ENCODE assay signal across 18 cellular contexts in the genomic region with DNA sequence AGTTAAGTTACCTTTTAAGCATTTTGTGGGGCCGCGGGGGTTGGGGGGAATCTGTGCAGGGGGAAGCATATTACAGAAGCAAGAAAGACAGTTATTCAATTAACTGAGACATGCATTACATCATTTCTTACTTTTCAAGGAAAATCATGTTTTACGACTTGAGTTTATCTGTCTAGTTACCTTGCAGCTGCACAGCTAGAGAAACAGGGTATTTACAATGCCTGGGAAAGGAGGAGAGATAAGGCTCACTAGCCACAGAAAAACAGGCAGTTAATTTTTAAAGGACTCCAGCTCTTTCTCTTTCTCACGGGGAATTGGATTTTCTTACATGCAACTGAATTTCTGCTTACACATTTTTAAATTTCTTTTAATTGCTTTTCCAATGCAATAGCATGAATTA. TPM values are rescaled to one million over a fixed set of nuclear protein-coding genes. Genes with fewer than 3 reads are reported as not detected.
DNase-seq lines count a peak whose midpoint lies in the region; ATAC-seq, FAIRE-seq and TF ChIP-seq lines count a peak whose summit lies in the region.
"Had no signal": no experiment of that assay in that cellular context is flagged by ENCODE, and none has a peak within 500 bp of the region (broad histone marks: within the 10 kb centered on the region; RNA-seq: fewer than 3 reads in every experiment).

No MANE protein-coding gene starts in this region.

- no peaks in the 10 kb centered on the region for H3K27me3 Mint-ChIP-seq in nephron (ENCODE audit: low read depth)
- H3K27me3 Mint-ChIP-seq in activated naive CD8-positive, alpha-beta T cell treated with anti-CD3 and anti-CD28 coated beads, Interleukin-2, amount 50 U/mL, for 24 hours = no peaks in the 10 kb centered on the region

- H3K79me2 ChIP-seq in OCI-LY7 (ENCODE audit: insufficient read depth, low read depth, low read length) (no peaks in the 10 kb centered on the region), GM12878 (ENCODE audit: control insufficient read depth, insufficient read depth, low read length) (no peaks in the 10 kb centered on the region)

- H3K9ac ChIP-seq in GM12878 (ENCODE audit: control insufficient read depth, insufficient read depth, low read length) = no peak overlapping the region
- H3K9ac ChIP-seq: BLaER1 treated with 17β-estradiol and CSF1 and Interleukin-3, amounts not matched to agents 10 nM and 100 nM; KMS-11 had no signal

- POLR2A ChIA-PET in OCI-LY7 (lab: Charles Lee) = interaction anchor here (0.6 to 0.8 kb wide), 2 partner anchors 9 to 147 kb away, joined by 3 to 4 read pairs; no protein-coding TSS in a partner anchor
- POLR2A ChIA-PET in GM12878 (lab: Charles Lee) = no interaction called here

- no peak for TF ChIP-seq EP300 in GM12878 (IDR thresholded peaks at IDR 0.05; ENCODE audit: borderline replicate concordance in 1 of 2, control insufficient read depth in 1 of 2, low read depth in 2 of 2, low read length in 2 of 2)

- WGBS in GM12878 (ENCODE audit: insufficient coverage, insufficient replicate concordance, low lambda C conversion rate, missing lambda C conversion rate) = 100% methylated on average over 4 of the region's 4 CpGs

- H3K4me1 ChIP-seq in OCI-LY7 (ENCODE audit: insufficient read depth, low read length, poor library complexity, severe bottlenecking) = no peaks in the 10 kb centered on the region
- H3K4me1 ChIP-seq in GM12878 (ENCODE audit: control insufficient read depth, insufficient read depth, low read length) = no peaks in the 10 kb centered on the region

- TF ChIP-seq CTCF in OCI-LY7 (conservative IDR thresholded peaks at IDR 0.05; ENCODE audit: low read length) (no peak), GM12878 (IDR thresholded peaks at IDR 0.05 in 2 of 3, conservative IDR thresholded peaks at IDR 0.05 in 1 of 3; ENCODE audit: control insufficient read depth in 2 of 3, extremely low read depth in 1 of 3, insufficient read depth in 1 of 3, low read depth in 3 of 3, low read length in 3 of 3) (no peak), nephron (IDR thresholded peaks at IDR 0.05; ENCODE audit: unreplicated experiment in 3 of 3) (no peak)

- H3K4me3 ChIP-seq in OCI-LY7 (ENCODE audit: low read depth, low read length, poor library complexity, severe bottlenecking) (no peak overlapping the region), GM12878 (no peak overlapping the region)
- H3K4me3 ChIP-seq: BLaER1 treated with 17β-estradiol and CSF1 and Interleukin-3, amounts not matched to agents 10 nM and 100 nM; SJCRH30 had no signal

- peaks cover 48% of the 10 kb centered on the region for H3K36me3 Mint-ChIP-seq in nephron (ENCODE audit: low read depth)
- peaks cover 39% of the 10 kb centered on the region for H3K36me3 Mint-ChIP-seq in activated naive CD8-positive, alpha-beta T cell treated with anti-CD3 and anti-CD28 coated beads, Interleukin-2, amount 50 U/mL, for 24 hours (ENCODE audit: low read depth)

- H3K27ac Mint-ChIP-seq in nephron = peak overlapping the region; percentile 48 to 93 (median 77)
- no peak overlapping the region for H3K27ac Mint-ChIP-seq in activated naive CD8-positive, alpha-beta T cell treated with anti-CD3 and anti-CD28 coated beads, Interleukin-2, amount 50 U/mL, for 24 hours
- H3K27ac Mint-ChIP-seq: CD8-positive, alpha-beta T cell had no signal

- no peaks in the 10 kb centered on the region for H4K20me1 ChIP-seq in OCI-LY7 (ENCODE audit: insufficient read depth, low read length)
- H4K20me1 ChIP-seq in GM12878 (ENCODE audit: control insufficient read depth, insufficient read depth) = no peaks in the 10 kb centered on the region

- peaks cover 82% of the 10 kb centered on the region for H3K36me3 ChIP-seq in OCI-LY7 (ENCODE audit: insufficient read depth, low read length)
- peaks cover 2 to 21% of the 10 kb centered on the region in 2 experiments for H3K36me3 ChIP-seq in GM12878 (ENCODE audit: control insufficient read depth in 2 of 2, insufficient read depth in 2 of 2, low read length in 1 of 2)

- no peak for ATAC-seq in GM12878
- ATAC-seq in activated naive CD8-positive, alpha-beta T cell treated with anti-CD3 and anti-CD28 coated beads, Interleukin-2, amount 50 U/mL, for 24 hours = no peak
- ATAC-seq: CD8-positive, alpha-beta T cell had no signal

- H3K9me3 ChIP-seq in OCI-LY7 (ENCODE audit: low read length) = no peaks in the 10 kb centered on the region
- no peaks in the 10 kb centered on the region for H3K9me3 ChIP-seq in GM12878 (replicated peaks; ENCODE audit: control insufficient read depth, insufficient read depth, low read length)
- H3K9me3 ChIP-seq: BLaER1 treated with 17β-estradiol and CSF1 and Interleukin-3, amounts not matched to agents 10 nM and 100 nM; SJCRH30 had no signal

- CTCF ChIA-PET in OCI-LY7 (lab: Charles Lee; ENCODE audit: unreplicated experiment) (no interaction called here), GM12878 (lab: Yijun Ruan, JAX) (no interaction called here)

- H2AFZ ChIP-seq in OCI-LY7 (ENCODE audit: low read length) (no peak overlapping the region), GM12878 (ENCODE audit: control insufficient read depth, low read depth, low read length) (no peak overlapping the region)

- H3K4me2 ChIP-seq in OCI-LY7 (ENCODE audit: low read length) (no peak overlapping the region), GM12878 (ENCODE audit: control insufficient read depth, insufficient read depth) (no peak overlapping the region)
- H3K4me2 ChIP-seq: BLaER1 treated with 17β-estradiol and CSF1 and Interleukin-3, amounts not matched to agents 10 nM and 100 nM; KMS-11 had no signal

- H3K9me2 ChIP-seq in OCI-LY7 (ENCODE audit: insufficient read depth, low read length) = no peaks in the 10 kb centered on the region

- no peaks in the 10 kb centered on the region for H3K4me1 Mint-ChIP-seq in nephron
- peaks cover 7% of the 10 kb centered on the region for H3K4me1 Mint-ChIP-seq in activated naive CD8-positive, alpha-beta T cell treated with anti-CD3 and anti-CD28 coated beads, Interleukin-2, amount 50 U/mL, for 24 hours

- TF ChIP-seq POLR2A in GM12878 (IDR thresholded peaks at IDR 0.05; ENCODE audit: low read depth, low read length) = no peak

- no peak for TF ChIP-seq RAD21 in GM12878 (IDR thresholded peaks at IDR 0.05; ENCODE audit: insufficient read depth, low read depth, low read length)

- DNase-seq in Caki2 (ENCODE audit: low read depth) (peak; percentile 10), OCI-LY7 (ENCODE audit: low spot score) (no peak), GM12878 (ENCODE audit: low read depth, low spot score) (no peak), amniotic stem cell (lab: John Stamatoyannopoulos, UW) (no peak), HPDE6-E6E7 (ENCODE audit: extremely low spot score) (no peak)
- DNase-seq in activated naive CD8-positive, alpha-beta T cell treated with anti-CD3 and anti-CD28 coated beads, Interleukin-2, amount 50 U/mL, for 24 hours = no peak
- DNase-seq: CD8-positive, alpha-beta T cell; DMS79 treated with DMSO at 0.1 percent for 48 hours; H7; NCI-H1436; NCI-H1930; NCI-H226; NCI-H524; NCI-H82; SJCRH30 had no signal

- no peaks in the 10 kb centered on the region for H3K27me3 ChIP-seq in GM12878 (replicated peaks in 1 of 2; ENCODE audit: control insufficient read depth in 2 of 2, insufficient read depth in 2 of 2, low read length in 1 of 2)
- H3K27me3 ChIP-seq: BLaER1 treated with 17β-estradiol and CSF1 and Interleukin-3, amounts not matched to agents 10 nM and 100 nM; SJCRH30 had no signal

- H3K27ac ChIP-seq in OCI-LY7 (ENCODE audit: low read depth, low read length, poor library complexity, severe bottlenecking) (no peak overlapping the region), GM12878 (ENCODE audit: control insufficient read depth, insufficient read depth) (no peak overlapping the region)
- H3K27ac ChIP-seq: BLaER1 treated with 17β-estradiol and CSF1 and Interleukin-3, amounts not matched to agents 10 nM and 100 nM; KMS-11; SJCRH30 had no signal

- TSS peak; percentile 76 for BruUV-seq in OCI-LY7 (replicated peaks; lab: Mats Ljungman, UMichigan)
- BruUV-seq in GM12878 (replicated peaks; lab: Mats Ljungman, UMichigan) = TSS peak; percentile 48

- in situ Hi-C loops in Caki2 (cut with HindIII; ENCODE audit: low pct_unique_long_range_greater_than_20kb, low sequenced_read_pairs) (no loop called here), GM12878 (cut with MboI) (no loop called here)

- no peak overlapping the region for H3K4me3 Mint-ChIP-seq in nephron
- H3K4me3 Mint-ChIP-seq in activated naive CD8-positive, alpha-beta T cell treated with anti-CD3 and anti-CD28 coated beads, Interleukin-2, amount 50 U/mL, for 24 hours = no peak overlapping the region
- H3K4me3 Mint-ChIP-seq: CD8-positive, alpha-beta T cell had no signal

- no peaks in the 10 kb centered on the region for H3K9me3 Mint-ChIP-seq in nephron
- H3K9me3 Mint-ChIP-seq in activated naive CD8-positive, alpha-beta T cell treated with anti-CD3 and anti-CD28 coated beads, Interleukin-2, amount 50 U/mL, for 24 hours = no peaks in the 10 kb centered on the region
- H3K9me3 Mint-ChIP-seq: CD8-positive, alpha-beta T cell had no signal

- no peak for FAIRE-seq in GM12878 (lab: Jason Lieb, UNC)

- SMC1A ChIA-PET in GM12878 (lab: Charles Lee; ENCODE audit: uncharacterized antibody, unreplicated experiment) = no interaction called here

- intact Hi-C loops in OCI-LY7 (cut with micrococcal nuclease; ENCODE audit: unreplicated experiment) (no loop called here), GM12878 (cut with micrococcal nuclease; ENCODE audit: unreplicated experiment) (no loop called here)

- RAD21 ChIA-PET in GM12878 (lab: Charles Lee; ENCODE audit: unreplicated experiment) = no interaction called here

RNA-seq across cellular contexts. Expression of gene FCF1, which starts 22.2 kb away (rescaled TPM):
- 27.1 and 70.1 TPM in 2 replicates for total RNA-seq in Caki2 (2014; rRNA removed; shearing (Covaris generic); ENCODE audit: low replicate concordance)
- 16.1 and 23.2 TPM in 2 replicates for total RNA-seq in OCI-LY7 (2014; rRNA removed; shearing (Covaris generic))
- total RNA-seq in OCI-LY7 (2022) = 62.1 and 62.3 TPM in 2 replicates
- total RNA-seq in GM12878 (2013; cell fraction: nucleolus; rRNA removed) = 39.2 and 40.0 TPM in 2 replicates
- total RNA-seq in GM12878 (2014; rRNA removed) = 14.5 and 17.7 TPM in 2 replicates
- total RNA-seq in GM12878 (2014; rRNA removed; fragmentation: Illumina TruSeq; extraction: Trizol) = 43.1 and 43.9 TPM in 2 replicates
- 37.1 and 39.8 TPM in 2 replicates for total RNA-seq in GM12878 (2021)
- 22.7 TPM for polyA plus RNA-seq in GM12878 (2011; ENCODE audit: low read depth)
- 55.5 and 78.4 TPM in 2 replicates for polyA plus RNA-seq in GM12878 (2011; rRNA removed)
- 21.8 and 41.5 TPM in 2 replicates for polyA plus RNA-seq in GM12878 (2011; cell fraction: cytosol; rRNA removed)
- polyA plus RNA-seq in GM12878 (2011; cell fraction: nucleus; rRNA removed) = 17.6 and 18.2 TPM in 2 replicates
- 25.4 and 28.4 TPM in 2 replicates for polyA plus RNA-seq in GM12878 (2012)
- polyA plus RNA-seq in GM12878 (2014; fragmentation: Illumina TruSeq; extraction: Trizol) = 88.7 and 136 TPM in 2 replicates
- 1 to 10 TPM; 6.2 to 9.7 TPM for polyA plus RNA-seq in GM12878 (2014; fragmentation: Nextera tagmentation; extraction: Ambion mirVana)
- 33.8 and 35.2 TPM in 2 replicates for polyA plus RNA-seq in GM12878 (2014; rRNA removed)
- 10 to 100 TPM; 21.0 to 23.2 TPM for polyA plus RNA-seq in GM12878 (2016; fragmentation: Nextera tagmentation; extraction: Ambion mirVana)
- 38.7 and 80.0 TPM in 2 replicates for polyA minus RNA-seq in GM12878 (2011; rRNA and poly(A)+ RNA removed)
- polyA minus RNA-seq in GM12878 (2011; cell fraction: cytosol; rRNA and poly(A)+ RNA removed) = 13.9 and 26.2 TPM in 2 replicates
- polyA minus RNA-seq in GM12878 (2011; cell fraction: nucleus; rRNA and poly(A)+ RNA removed) = 10.0 and 13.0 TPM in 2 replicates

RNA-seq across cellular contexts. Expression of gene AREL1, which starts 22.2 kb away (rescaled TPM):
- 8.7 and 15.2 TPM in 2 replicates for total RNA-seq in Caki2 (2014; rRNA removed; shearing (Covaris generic); ENCODE audit: low replicate concordance)
- total RNA-seq in OCI-LY7 (2014; rRNA removed; shearing (Covaris generic)) = 27.4 and 30.5 TPM in 2 replicates
- total RNA-seq in OCI-LY7 (2022) (37.8 and 41.5 TPM in 2 replicates), GM12878 (2014; rRNA removed) (32.3 and 33.8 TPM in 2 replicates), GM12878 (2014; rRNA removed; fragmentation: Illumina TruSeq; extraction: Trizol) (20.1 and 22.5 TPM in 2 replicates), GM12878 (2021) (33.5 and 38.7 TPM in 2 replicates)
- total RNA-seq in GM12878 (2013; cell fraction: nucleolus; rRNA removed) = 51.7 and 53.2 TPM in 2 replicates
- 11.8 TPM for polyA plus RNA-seq in GM12878 (2011; ENCODE audit: low read depth)
- polyA plus RNA-seq in GM12878 (2011; rRNA removed) (29.3 and 40.4 TPM in 2 replicates), GM12878 (2014; fragmentation: Illumina TruSeq; extraction: Trizol) (30.1 and 35.7 TPM in 2 replicates), GM12878 (2014; fragmentation: Nextera tagmentation; extraction: Ambion mirVana) (1 to 10 TPM; 6.2 to 7.3 TPM), GM12878 (2014; rRNA removed) (24.2 and 27.3 TPM in 2 replicates), GM12878 (2016; fragmentation: Nextera tagmentation; extraction: Ambion mirVana) (10 to 100 TPM; 14.8 to 19.7 TPM)
- polyA plus RNA-seq in GM12878 (2011; cell fraction: cytosol; rRNA removed) = 57.5 and 59.5 TPM in 2 replicates
- polyA plus RNA-seq in GM12878 (2011; cell fraction: nucleus; rRNA removed) = 75.3 and 97.8 TPM in 2 replicates
- 11.7 and 16.6 TPM in 2 replicates for polyA plus RNA-seq in GM12878 (2012)
- 94.4 and 101 TPM in 2 replicates for polyA minus RNA-seq in GM12878 (2011; rRNA and poly(A)+ RNA removed)
- polyA minus RNA-seq in GM12878 (2011; cell fraction: cytosol; rRNA and poly(A)+ RNA removed) = 11.2 and 22.1 TPM in 2 replicates
- 42.1 and 69.8 TPM in 2 replicates for polyA minus RNA-seq in GM12878 (2011; cell fraction: nucleus; rRNA and poly(A)+ RNA removed)

RNA-seq across cellular contexts. Expression of gene YLPM1, which starts 28.0 kb away (rescaled TPM):
- 1.0 and 1.3 TPM in 2 replicates for total RNA-seq in Caki2 (2014; rRNA removed; shearing (Covaris generic); ENCODE audit: low replicate concordance)
- 45.2 and 54.3 TPM in 2 replicates for total RNA-seq in OCI-LY7 (2014; rRNA removed; shearing (Covaris generic))
- total RNA-seq in OCI-LY7 (2022) (101 and 110 TPM in 2 replicates), GM12878 (2014; rRNA removed) (18.8 and 22.2 TPM in 2 replicates), GM12878 (2014; rRNA removed; fragmentation: Illumina TruSeq; extraction: Trizol) (23.0 and 26.0 TPM in 2 replicates), GM12878 (2021) (45.1 and 47.0 TPM in 2 replicates)
- total RNA-seq in GM12878 (2013; cell fraction: nucleolus; rRNA removed) = 427 and 431 TPM in 2 replicates
- 24.1 TPM for polyA plus RNA-seq in GM12878 (2011; ENCODE audit: low read depth)
- polyA plus RNA-seq in GM12878 (2011; rRNA removed) (14.2 and 17.9 TPM in 2 replicates), GM12878 (2014; fragmentation: Illumina TruSeq; extraction: Trizol) (48.2 and 51.6 TPM in 2 replicates), GM12878 (2014; fragmentation: Nextera tagmentation; extraction: Ambion mirVana) (10 to 100 TPM; 11.1 to 15.1 TPM), GM12878 (2014; rRNA removed) (16.2 and 17.9 TPM in 2 replicates), GM12878 (2016; fragmentation: Nextera tagmentation; extraction: Ambion mirVana) (10 to 100 TPM; 17.7 to 18.4 TPM)
- polyA plus RNA-seq in GM12878 (2011; cell fraction: cytosol; rRNA removed) = 5.5 and 9.5 TPM in 2 replicates
- polyA plus RNA-seq in GM12878 (2011; cell fraction: nucleus; rRNA removed) = 43.3 and 54.0 TPM in 2 replicates
- 26.9 and 30.8 TPM in 2 replicates for polyA plus RNA-seq in GM12878 (2012)
- polyA minus RNA-seq in GM12878 (2011; rRNA and poly(A)+ RNA removed) = 25.0 and 26.7 TPM in 2 replicates
- 10.7 and 12.3 TPM in 2 replicates for polyA minus RNA-seq in GM12878 (2011; cell fraction: cytosol; rRNA and poly(A)+ RNA removed)
- polyA minus RNA-seq in GM12878 (2011; cell fraction: nucleus; rRNA and poly(A)+ RNA removed) = 41.1 and 68.7 TPM in 2 replicates
